In genomic region chr16:14641877-14642276, GRCh38 we compare ENCODE assay signal across 24 cellular contexts. TPM values are rescaled to one million over a fixed set of nuclear protein-coding genes. Genes with fewer than 3 reads are reported as not detected.
DNase-seq lines count a peak whose midpoint lies in the region; ATAC-seq, FAIRE-seq and TF ChIP-seq lines count a peak whose summit lies in the region.
"Had no signal": no experiment of that assay in that cellular context is flagged by ENCODE, and none has a peak within 500 bp of the region (broad histone marks: within the 10 kb centered on the region; RNA-seq: fewer than 3 reads in every experiment).

No MANE protein-coding gene starts in this region.

- H2BK5ac ChIP-seq in H1 (ENCODE audit: low read depth, low read length) = no peak overlapping the region

- no peak overlapping the region for H3K56ac ChIP-seq in H1 (replicated peaks; ENCODE audit: insufficient read length, low read depth, low read length)

- H3K14ac ChIP-seq in H1 (ENCODE audit: insufficient read length) = no peak overlapping the region

- no peak overlapping the region for H4K8ac ChIP-seq in H1 (ENCODE audit: extremely low read depth, insufficient read depth, low read length)

- no peaks in the 10 kb centered on the region for H3K27me3 Mint-ChIP-seq in activated T-cell treated with anti-CD3 and anti-CD28 coated beads, Interleukin-2, amount 50 U/mL, for 72 hours (ENCODE audit: low read depth)
- H3K27me3 Mint-ChIP-seq in stimulated activated naive B cell treated with anti-CD40 and anti-IgM and Interleukin-4, amounts not matched to agents 10 μg/mL and 1 μg/mL and 100 μg/mL, for 72 hours = no peaks in the 10 kb centered on the region

- no peak overlapping the region for H3K18ac ChIP-seq in H1 (ENCODE audit: extremely low read depth, low read length)

- CTCF ChIA-PET in H1 (lab: Charles Lee; ENCODE audit: partially characterized antibody) = interaction anchor here (0.9 to 1.0 kb wide), 3 partner anchors 12 to 33 kb away, joined by 3 read pairs; partner anchors contain the start of gene PARN

- 84% methylated on average over 7 of the region's 7 CpGs; no CpG with 5 or more reads in 1 of the 2 experiments for WGBS in H1 (ENCODE audit: extremely low coverage in 1 of 2, insufficient coverage in 1 of 2, insufficient read length in 1 of 2, insufficient replicate concordance in 2 of 2, low coverage in 1 of 2, low lambda C conversion rate in 2 of 2, missing lambda C conversion rate in 1 of 2), 2 experiments

- H2BK15ac ChIP-seq in H1 (ENCODE audit: low read length) = no peak overlapping the region

- TF ChIP-seq RAD21 in H1 (IDR thresholded peaks at IDR 0.05 in 1 of 2, conservative IDR thresholded peaks at IDR 0.05 in 1 of 2; ENCODE audit: low read depth in 2 of 2, low read length in 2 of 2) = no peak

- no peak overlapping the region for H2BK120ac ChIP-seq in H1 (replicated peaks; ENCODE audit: low read depth, low read length)

- no peak overlapping the region for H3K4me3 Mint-ChIP-seq in activated T-cell treated with anti-CD3 and anti-CD28 coated beads, Interleukin-2, amount 50 U/mL, for 72 hours
- H3K4me3 Mint-ChIP-seq in stimulated activated naive B cell treated with anti-CD40 and anti-IgM and Interleukin-4, amounts not matched to agents 10 μg/mL and 1 μg/mL and 100 μg/mL, for 72 hours = no peak overlapping the region
- H3K4me3 Mint-ChIP-seq: nephron had no signal

- no peak overlapping the region for H2BK20ac ChIP-seq in H1 (ENCODE audit: low read length)

- H3K79me2 ChIP-seq in H1 (ENCODE audit: control insufficient read depth in 1 of 2, insufficient read depth in 2 of 2, low read length in 2 of 2) = peaks cover 13 to 79% of the 10 kb centered on the region in 2 experiments; a peak in 3 of 4 replicates

- H4K91ac ChIP-seq in H1 (replicated peaks; ENCODE audit: insufficient read length, low read length) = no peak overlapping the region

- FAIRE-seq in H1 (lab: Jason Lieb, UNC) = no peak
- FAIRE-seq: D721Med, TTC549 had no signal

- no peaks in the 10 kb centered on the region for H3K9me3 Mint-ChIP-seq in activated T-cell treated with anti-CD3 and anti-CD28 coated beads, Interleukin-2, amount 50 U/mL, for 72 hours
- H3K9me3 Mint-ChIP-seq in stimulated activated naive B cell treated with anti-CD40 and anti-IgM and Interleukin-4, amounts not matched to agents 10 μg/mL and 1 μg/mL and 100 μg/mL, for 72 hours = no peaks in the 10 kb centered on the region
- H3K9me3 Mint-ChIP-seq: nephron had no signal

- TF ChIP-seq EP300 in H1 (IDR thresholded peaks at IDR 0.05; ENCODE audit: borderline replicate concordance in 1 of 2, low read depth in 2 of 2, low read length in 2 of 2) = no peak

- peaks cover 11 to 51% (median 26%) of the 10 kb centered on the region in 4 experiments for H3K36me3 ChIP-seq in H1 (ENCODE audit: control insufficient read depth in 2 of 4, insufficient read depth in 4 of 4, low read length in 3 of 4)
- H3K36me3 ChIP-seq: uterus had no signal

- no peaks in the 10 kb centered on the region for H3K27me3 ChIP-seq in H1 (replicated peaks in 1 of 4; ENCODE audit: control insufficient read depth in 3 of 4, extremely low read depth in 1 of 4, insufficient read depth in 3 of 4, low read length in 3 of 4)
- H3K27me3 ChIP-seq: gastroesophageal sphincter, spleen, uterus had no signal

- H3K23ac ChIP-seq in H1 (ENCODE audit: insufficient read length) = no peak overlapping the region

- no peaks in the 10 kb centered on the region for H3K23me2 ChIP-seq in H1 (ENCODE audit: low read depth, low read length)

- H4K20me1 ChIP-seq in H1 (replicated peaks in 1 of 2; ENCODE audit: control insufficient read depth in 1 of 2, insufficient read depth in 2 of 2, low read length in 2 of 2) = peaks cover 1 to 7% of the 10 kb centered on the region in 2 experiments

- H3K4ac ChIP-seq in H1 (replicated peaks; ENCODE audit: insufficient read length, low read depth, low read length) = no peak overlapping the region

- no peaks in the 10 kb centered on the region for H3K9me3 ChIP-seq in H1 (ENCODE audit: insufficient read depth in 2 of 2, low read depth in 1 of 2, low read length in 1 of 2)
- H3K9me3 ChIP-seq: gastroesophageal sphincter, psoas muscle, spleen, uterus had no signal

- H3K4me3 ChIP-seq in NB4 (ENCODE audit: low read depth, low read length) (no peak overlapping the region), H1 (ENCODE audit: extremely low read depth in 1 of 4, insufficient read depth in 2 of 4, low read depth in 3 of 4, low read length in 4 of 4) (no peak overlapping the region)
- H3K4me3 ChIP-seq: gastroesophageal sphincter, PC-9, psoas muscle, spleen, uterus had no signal

- no peak for TF ChIP-seq POLR2A in NB4 (IDR thresholded peaks at IDR 0.05; ENCODE audit: extremely low read depth, insufficient read length)
- peak in 1 of 2 experiments; percentile 22; a peak in 1 of 3 replicates for TF ChIP-seq POLR2A in H1 (IDR thresholded peaks at IDR 0.05; ENCODE audit: control extremely low read depth in 1 of 2, low read depth in 2 of 2, low read length in 2 of 2)

- H2AFZ ChIP-seq in H1 (ENCODE audit: low read length) = no peak overlapping the region
- H2AFZ ChIP-seq: PC-9 had no signal

- H2AK5ac ChIP-seq in H1 (ENCODE audit: low read depth, low read length) = no peak overlapping the region

- H3K27ac ChIP-seq in H1 (ENCODE audit: low read depth, low read length) = no peak overlapping the region
- H3K27ac ChIP-seq: gastroesophageal sphincter, PC-9, psoas muscle, spleen, uterus had no signal

- H2BK12ac ChIP-seq in H1 (ENCODE audit: low read depth, low read length) = no peak overlapping the region

- H3K4me1 Mint-ChIP-seq in activated T-cell treated with anti-CD3 and anti-CD28 coated beads, Interleukin-2, amount 50 U/mL, for 72 hours (ENCODE audit: low read depth) = peaks cover 32% of the 10 kb centered on the region
- peaks cover 7 to 31% of the 10 kb centered on the region in 2 donors for H3K4me1 Mint-ChIP-seq in stimulated activated naive B cell treated with anti-CD40 and anti-IgM and Interleukin-4, amounts not matched to agents 10 μg/mL and 1 μg/mL and 100 μg/mL, for 72 hours

- peaks cover 1 to 22% (median 7%) of the 10 kb centered on the region in 4 experiments for H3K4me1 ChIP-seq in H1 (replicated peaks in 1 of 4; ENCODE audit: control insufficient read depth in 3 of 4, insufficient read depth in 4 of 4, low read length in 3 of 4)
- H3K4me1 ChIP-seq: uterus had no signal

- peaks cover 3% of the 10 kb centered on the region for H3K79me1 ChIP-seq in H1 (ENCODE audit: low read depth, low read length)

- DNase-seq in activated T-cell treated with anti-CD3 and anti-CD28 coated beads, Interleukin-2, amount 50 U/mL, for 72 hours = no peak
- no peak for DNase-seq in activated T-cell treated with anti-CD3 and anti-CD28 coated beads for 4 hours
- peak; percentile 34 for DNase-seq in NB4 (ENCODE audit: low read depth)
- DNase-seq in H1 (ENCODE audit: low read depth in 1 of 2, low spot score in 2 of 2) = no peak
- no peak for DNase-seq in stimulated activated naive B cell treated with anti-CD40 and anti-IgM and Interleukin-4, amounts not matched to agents 10 μg/mL and 1 μg/mL and 100 μg/mL, for 72 hours
- DNase-seq in NCI-H748 treated with DMSO at 0.1 percent for 48 hours (lab: John Stamatoyannopoulos, UW) = no peak
- DNase-seq in amygdala (lab: John Stamatoyannopoulos, UW) = no peak
- DNase-seq: activated gamma-delta T cell; cortex of kidney; MM.1S; NCI-H69; PC-9; psoas muscle; spleen; stimulated activated naive CD4-positive, alpha-beta T cell treated with Interleukin-2 at 50 U/mL for 16 hours; uterus had no signal

- no peak overlapping the region for H3K9ac ChIP-seq in H1 (replicated peaks in 1 of 4; ENCODE audit: extremely low read depth in 1 of 4, low read depth in 3 of 4, low read length in 3 of 4)

- TF ChIP-seq CTCF in NB4 (IDR thresholded peaks at IDR 0.05; ENCODE audit: low read depth, low read length) = no peak
- peak; percentile 19 to 46 (median 31); a peak in 3 of 4 replicates for TF ChIP-seq CTCF in H1 (IDR thresholded peaks at IDR 0.05; ENCODE audit: control extremely low read depth in 1 of 3, insufficient read depth in 1 of 3, low read depth in 1 of 3, low read length in 3 of 3)

- no peak for ATAC-seq in activated T-cell treated with anti-CD3 and anti-CD28 coated beads, Interleukin-2, amount 50 U/mL, for 72 hours (replicated peaks in 1 of 2)
- ATAC-seq in stimulated activated naive B cell treated with anti-CD40 and anti-IgM and Interleukin-4, amounts not matched to agents 10 μg/mL and 1 μg/mL and 100 μg/mL, for 72 hours (replicated peaks) = no peak
- ATAC-seq in GM18502 (IDR thresholded peaks at IDR 0.05; ENCODE audit: poor library complexity, unreplicated experiment) = no peak
- ATAC-seq: gastroesophageal sphincter, psoas muscle, SK-N-SH treated with all-trans-retinoic acid at 6 μM for 48 hours had no signal

- peak overlapping the region; percentile 0 for H4K5ac ChIP-seq in H1 (ENCODE audit: insufficient read length, low read depth, low read length)

- POLR2A ChIA-PET in H1 (lab: Charles Lee; ENCODE audit: partially characterized antibody) = interaction anchor here (0.6 to 4.8 kb wide), 7 partner anchors 8 to 456 kb away, joined by 4 to 18 read pairs (median 7); partner anchors contain the start of genes BFAR and PARN

- no peak overlapping the region for H3K4me2 ChIP-seq in H1 (ENCODE audit: insufficient read depth in 1 of 2, low read depth in 2 of 2, low read length in 2 of 2)
- H3K4me2 ChIP-seq: PC-9 had no signal

- H3K27ac Mint-ChIP-seq in activated T-cell treated with anti-CD3 and anti-CD28 coated beads, Interleukin-2, amount 50 U/mL, for 72 hours = peak overlapping the region; percentile 65
- peak overlapping the region; percentile 14 for H3K27ac Mint-ChIP-seq in stimulated activated naive B cell treated with anti-CD40 and anti-IgM and Interleukin-4, amounts not matched to agents 10 μg/mL and 1 μg/mL and 100 μg/mL, for 72 hours
- H3K27ac Mint-ChIP-seq: nephron had no signal

- H3K36me3 Mint-ChIP-seq in activated T-cell treated with anti-CD3 and anti-CD28 coated beads, Interleukin-2, amount 50 U/mL, for 72 hours (ENCODE audit: insufficient read depth in 2 of 2) = peaks cover 0 to 14% of the 10 kb centered on the region in 2 donors
- peaks cover 15 to 21% of the 10 kb centered on the region in 2 donors for H3K36me3 Mint-ChIP-seq in stimulated activated naive B cell treated with anti-CD40 and anti-IgM and Interleukin-4, amounts not matched to agents 10 μg/mL and 1 μg/mL and 100 μg/mL, for 72 hours

RNA-seq across cellular contexts. Expression of gene BFAR, which starts 9.1 kb away (rescaled TPM):
- total RNA-seq in activated T-cell treated with anti-CD3 and anti-CD28 coated beads, Interleukin-2, amount 50 U/mL, for 72 hours = 10 to 100 TPM; 67.3 to 79.7 TPM
- total RNA-seq in H1 (2021; fragmentation: NEBNext Ultra II Directional; extraction: Animal tissue kit (Norgen Biotek cat#: 25700)) = 75.5 and 78.2 TPM in 2 replicates
- 48.2 and 56.9 TPM in 2 replicates for polyA plus RNA-seq in H1 (2011; rRNA removed)
- polyA plus RNA-seq in H1 (2011; cell fraction: cytosol; rRNA removed) = 68.9 TPM
- polyA plus RNA-seq in H1 (2011; cell fraction: nucleus; rRNA removed) = 26.3 TPM
- 63.0 to 79.8 TPM (median 65.8 TPM) in 4 replicates for polyA plus RNA-seq in H1 (2012, experiment 1 of 2)
- polyA plus RNA-seq in H1 (2012, experiment 2 of 2) = 50.3 TPM
- polyA plus RNA-seq in H1 (2013, experiment 1 of 2) = 85.5 TPM
- polyA plus RNA-seq in H1 (2013, experiment 2 of 2) = 95.9 TPM
- polyA minus RNA-seq in H1 (2011; rRNA and poly(A)+ RNA removed) = 88.5 and 101 TPM in 2 replicates
- polyA minus RNA-seq in H1 (2011; cell fraction: cytosol; rRNA and poly(A)+ RNA removed) = 47.0 TPM
- 43.1 TPM for polyA minus RNA-seq in H1 (2011; cell fraction: nucleus; rRNA and poly(A)+ RNA removed)

RNA-seq across cellular contexts. Expression of gene PARN, which starts 11.8 kb away (rescaled TPM):
- total RNA-seq in activated T-cell treated with anti-CD3 and anti-CD28 coated beads, Interleukin-2, amount 50 U/mL, for 72 hours = 10 to 100 TPM; 56.1 to 68.9 TPM
- total RNA-seq in H1 (2021; fragmentation: NEBNext Ultra II Directional; extraction: Animal tissue kit (Norgen Biotek cat#: 25700)) = 40.8 and 44.6 TPM in 2 replicates
- 21.4 and 24.5 TPM in 2 replicates for polyA plus RNA-seq in H1 (2011; rRNA removed)
- 32.3 TPM for polyA plus RNA-seq in H1 (2011; cell fraction: cytosol; rRNA removed)
- polyA plus RNA-seq in H1 (2011; cell fraction: nucleus; rRNA removed) = 11.2 TPM
- 33.2 to 45.1 TPM (median 34.5 TPM) in 4 replicates for polyA plus RNA-seq in H1 (2012, experiment 1 of 2)
- 3.9 TPM for polyA plus RNA-seq in H1 (2012, experiment 2 of 2)
- 30.3 TPM for polyA plus RNA-seq in H1 (2013, experiment 1 of 2)
- 32.7 TPM for polyA plus RNA-seq in H1 (2013, experiment 2 of 2)
- polyA minus RNA-seq in H1 (2011; rRNA and poly(A)+ RNA removed) = 27.2 and 35.9 TPM in 2 replicates
- polyA minus RNA-seq in H1 (2011; cell fraction: cytosol; rRNA and poly(A)+ RNA removed) = 18.4 TPM
- 40.1 TPM for polyA minus RNA-seq in H1 (2011; cell fraction: nucleus; rRNA and poly(A)+ RNA removed)

RNA-seq across cellular contexts. Expression of gene PLA2G10, which starts 52.2 kb away (rescaled TPM):
- not detected for total RNA-seq in activated T-cell treated with anti-CD3 and anti-CD28 coated beads, Interleukin-2, amount 50 U/mL, for 72 hours
- 0.54 and 0.60 TPM in 2 replicates for total RNA-seq in H1 (2021; fragmentation: NEBNext Ultra II Directional; extraction: Animal tissue kit (Norgen Biotek cat#: 25700))
- 2.2 and 2.4 TPM in 2 replicates for polyA plus RNA-seq in H1 (2011; rRNA removed)
- 2.3 TPM for polyA plus RNA-seq in H1 (2011; cell fraction: cytosol; rRNA removed)
- 1.9 TPM for polyA plus RNA-seq in H1 (2011; cell fraction: nucleus; rRNA removed)
- 0.83 to 1.5 TPM (median 1.5 TPM) in 4 replicates for polyA plus RNA-seq in H1 (2012, experiment 1 of 2)
- polyA plus RNA-seq in H1 (2012, experiment 2 of 2) = 1.2 TPM
- polyA plus RNA-seq in H1 (2013, experiment 1 of 2) = 0.85 TPM
- 0.99 TPM for polyA plus RNA-seq in H1 (2013, experiment 2 of 2)
- 0.66 and 1.0 TPM in 2 replicates for polyA minus RNA-seq in H1 (2011; rRNA and poly(A)+ RNA removed)
- 2.9 TPM for polyA minus RNA-seq in H1 (2011; cell fraction: cytosol; rRNA and poly(A)+ RNA removed)
- 1.4 TPM for polyA minus RNA-seq in H1 (2011; cell fraction: nucleus; rRNA and poly(A)+ RNA removed)
- total RNA-seq: epithelial cell of proximal tubule, gastroesophageal sphincter, liver, psoas muscle, spleen, uterus had no signal
- polyA plus RNA-seq: liver, psoas muscle had no signal
